6 cellular contexts compared by ENCODE assay signal in the genomic region with DNA sequence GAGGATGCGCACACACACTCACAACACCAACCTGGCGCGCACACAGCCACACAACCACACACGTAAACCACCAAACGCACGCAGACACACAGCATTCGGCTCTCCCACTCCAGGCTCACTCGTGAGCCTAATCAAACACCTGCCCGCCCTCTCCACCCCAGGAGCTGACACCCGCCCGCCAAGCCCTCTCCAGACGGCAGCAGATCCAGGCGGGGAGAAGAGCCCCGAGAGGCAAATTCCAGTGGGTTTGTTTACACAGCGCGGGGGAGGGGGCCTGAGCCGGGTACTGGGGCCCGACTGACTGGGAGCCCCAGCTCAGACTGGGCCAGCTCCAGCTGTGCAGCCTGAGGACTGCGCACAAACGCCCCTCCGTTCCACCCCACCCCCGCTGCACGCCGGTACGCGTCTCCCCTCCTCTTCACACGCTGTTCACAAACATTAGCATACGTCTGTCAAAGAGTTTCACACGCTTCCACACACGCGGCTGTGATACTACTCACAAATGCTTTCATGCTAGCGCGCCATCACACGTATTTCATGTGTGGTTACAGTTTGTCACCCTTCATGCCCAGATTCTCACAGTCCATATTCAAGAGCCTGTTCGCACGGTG.
DNase-seq lines count a peak whose midpoint lies in the region.

No MANE protein-coding gene starts in this region.

- H3K27me3 ChIP-seq in subcutaneous abdominal adipose tissue (ENCODE audit: control insufficient read depth in 5 of 5, insufficient read depth in 4 of 5, low read length in 5 of 5), result peaks cover 0 to 9% (median 2%) of the 10 kb centered on the region in 5 donors

- peak overlapping the region in 2 of 5 donors; percentile 17 to 70 for H3K9ac ChIP-seq in subcutaneous abdominal adipose tissue (ENCODE audit: low read length in 5 of 5)

- peak overlapping the region; percentile 46 for H3K27ac ChIP-seq in subcutaneous abdominal adipose tissue (ENCODE audit: low read depth, low read length)

- H3K9me3 Mint-ChIP-seq in activated naive CD4-positive, alpha-beta T cell treated with anti-CD3 and anti-CD28 coated beads, Interleukin-2, amount 10 ng/mL, durations not matched to agents 7 days and 5 days, result no peaks in the 10 kb centered on the region

- H3K4me3 ChIP-seq in subcutaneous abdominal adipose tissue (ENCODE audit: low read depth in 1 of 5, low read length in 5 of 5), result peak overlapping the region; percentile 59 to 89 (median 82)

- H3K4me1 ChIP-seq in subcutaneous abdominal adipose tissue (ENCODE audit: control insufficient read depth in 5 of 5, insufficient read depth in 5 of 5, low read length in 5 of 5), result peaks cover 6 to 74% (median 50%) of the 10 kb centered on the region in 5 donors

- CTCF ChIA-PET in activated naive CD4-positive, alpha-beta T cell treated with anti-CD3 and anti-CD28 coated beads, Interleukin-2, amount 10 ng/mL, durations not matched to agents 7 days and 5 days (lab: Charles Lee), result interaction anchor here (1.9 kb wide), 1 partner anchor 35 kb away, joined by 6 read pairs; no protein-coding TSS in a partner anchor

- H3K9me3 ChIP-seq in subcutaneous abdominal adipose tissue (ENCODE audit: control insufficient read depth in 5 of 5, low read length in 5 of 5), result no peaks in the 10 kb centered on the region

- H3K27ac Mint-ChIP-seq in activated naive CD4-positive, alpha-beta T cell treated with anti-CD3 and anti-CD28 coated beads, Interleukin-2, amount 10 ng/mL, durations not matched to agents 7 days and 5 days, result no peak overlapping the region

- H3K36me3 Mint-ChIP-seq in activated naive CD4-positive, alpha-beta T cell treated with anti-CD3 and anti-CD28 coated beads, Interleukin-2, amount 10 ng/mL, durations not matched to agents 7 days and 5 days, result no peaks in the 10 kb centered on the region

- peak overlapping the region; percentile 61 for H3K4me3 Mint-ChIP-seq in activated naive CD4-positive, alpha-beta T cell treated with anti-CD3 and anti-CD28 coated beads, Interleukin-2, amount 10 ng/mL, durations not matched to agents 7 days and 5 days

- H3K36me3 ChIP-seq in subcutaneous abdominal adipose tissue (ENCODE audit: control insufficient read depth in 5 of 5, insufficient read depth in 5 of 5, low read length in 5 of 5), result peaks cover 0 to 6% (median 5%) of the 10 kb centered on the region in 5 donors

- peaks cover 89% of the 10 kb centered on the region for H3K27me3 Mint-ChIP-seq in activated naive CD4-positive, alpha-beta T cell treated with anti-CD3 and anti-CD28 coated beads, Interleukin-2, amount 10 ng/mL, durations not matched to agents 7 days and 5 days

- peak; percentile 37 for DNase-seq in DMS79 treated with DMSO at 0.1 percent for 48 hours (lab: John Stamatoyannopoulos, UW)
- no peak for DNase-seq in DMS79 (lab: John Stamatoyannopoulos, UW)
- peak; percentile 58 for DNase-seq in activated naive CD4-positive, alpha-beta T cell treated with anti-CD3 and anti-CD28 coated beads, Interleukin-2, amount 10 ng/mL, durations not matched to agents 7 days and 5 days
- DNase-seq in iris pigment epithelial cell (ENCODE audit: low read depth), result peak; percentile 44
- DNase-seq in foreskin melanocyte, result no peak

- H3K4me1 Mint-ChIP-seq in activated naive CD4-positive, alpha-beta T cell treated with anti-CD3 and anti-CD28 coated beads, Interleukin-2, amount 10 ng/mL, durations not matched to agents 7 days and 5 days, result peaks cover 30% of the 10 kb centered on the region

Comparison
In these comparisons a context has a peak if more than half of its experiments do, and no peak if none do; other contexts are left out.
1. DNase-seq: peak in DMS79 treated with DMSO at 0.1 percent for 48 hours (single experiment), activated naive CD4-positive, alpha-beta T cell treated with anti-CD3 and anti-CD28 coated beads, Interleukin-2, amount 10 ng/mL, durations not matched to agents 7 days and 5 days (single experiment) and iris pigment epithelial cell (single experiment); none in DMS79 (single experiment) and foreskin melanocyte (single experiment).